In the genomic region with DNA sequence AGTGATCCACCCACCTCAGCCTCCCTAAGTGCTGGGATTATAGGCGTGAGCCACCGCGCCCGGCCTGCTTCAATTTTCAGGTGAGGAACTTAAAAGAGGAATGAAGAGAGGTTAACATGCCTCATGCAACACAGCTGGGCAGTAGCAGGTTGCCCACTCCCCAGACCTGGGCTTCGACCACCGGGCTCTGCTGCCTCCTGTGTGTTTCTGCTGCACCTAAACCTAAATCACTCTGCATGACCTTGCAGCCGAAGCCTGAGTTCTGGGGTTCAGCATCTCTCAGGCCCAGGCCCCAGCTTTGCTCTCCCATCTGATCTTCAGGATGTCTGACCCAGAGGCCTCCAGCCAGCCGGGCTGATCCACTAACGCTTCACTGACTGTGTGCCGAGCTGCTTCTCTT, we compare ENCODE assay signal across 16 cellular contexts.
"Had no signal": no experiment of that assay in that cellular context is flagged by ENCODE, and none has a peak within 500 bp of the region (broad histone marks: within the 10 kb centered on the region; RNA-seq: fewer than 3 reads in every experiment).

No MANE protein-coding gene starts in this region.

- H3K27ac ChIP-seq: body of pancreas, ovary, thyroid gland, vagina had no signal

- H3K4me3 ChIP-seq: body of pancreas, ovary, thyroid gland, vagina had no signal

- H3K27me3 ChIP-seq: body of pancreas, ovary, thyroid gland, vagina had no signal

- H3K4me1 ChIP-seq: body of pancreas, thyroid gland had no signal

- H3K36me3 ChIP-seq: ovary, thyroid gland, vagina had no signal

- ATAC-seq: body of pancreas; effector memory CD8-positive, alpha-beta T cell; stimulated activated memory B cell treated with anti-CD40 and anti-IgM and Interleukin-4, amounts not matched to agents 10 μg/mL and 1 μg/mL and 100 μg/mL, for 72 hours had no signal

- H3K27ac Mint-ChIP-seq: activated naive CD8-positive, alpha-beta T cell; dendritic cell treated with granulocyte-macrophage colony-stimulating factor and Interleukin-4, amounts not matched to agents 40 ng/mL and 50 ng/mL, for 4 days; stimulated activated memory B cell treated with anti-CD40 and anti-IgM and Interleukin-4, amounts not matched to agents 10 μg/mL and 1 μg/mL and 100 μg/mL, for 72 hours had no signal

- H3K9me3 Mint-ChIP-seq: dendritic cell treated with granulocyte-macrophage colony-stimulating factor and Interleukin-4, amounts not matched to agents 40 ng/mL and 50 ng/mL, for 4 days; effector memory CD8-positive, alpha-beta T cell; stimulated activated memory B cell treated with anti-CD40 and anti-IgM and Interleukin-4, amounts not matched to agents 10 μg/mL and 1 μg/mL and 100 μg/mL, for 72 hours had no signal

- H3K36me3 Mint-ChIP-seq: activated naive CD8-positive, alpha-beta T cell had no signal

- H3K27me3 Mint-ChIP-seq: activated naive CD8-positive, alpha-beta T cell; dendritic cell treated with granulocyte-macrophage colony-stimulating factor and Interleukin-4, amounts not matched to agents 40 ng/mL and 50 ng/mL, for 4 days; effector memory CD8-positive, alpha-beta T cell had no signal

- DNase-seq: activated CD4-positive, CD25-positive, alpha-beta regulatory T cell treated with anti-CD3 and anti-CD28 coated beads, Interleukin-2, amount 50 U/mL, for 72 hours; activated gamma-delta T cell; activated T-cell treated with anti-CD3 and anti-CD28 coated beads, Interleukin-2, amount 50 U/mL, for 1 hour; amniotic stem cell; central memory CD4-positive, alpha-beta T cell; effector memory CD8-positive, alpha-beta T cell; foreskin melanocyte; head of caudate nucleus; retina; thyroid gland had no signal

- H3K9me3 ChIP-seq: body of pancreas, ovary, thyroid gland, vagina had no signal

- H3K4me3 Mint-ChIP-seq: activated naive CD8-positive, alpha-beta T cell; dendritic cell treated with granulocyte-macrophage colony-stimulating factor and Interleukin-4, amounts not matched to agents 40 ng/mL and 50 ng/mL, for 4 days; effector memory CD8-positive, alpha-beta T cell; stimulated activated memory B cell treated with anti-CD40 and anti-IgM and Interleukin-4, amounts not matched to agents 10 μg/mL and 1 μg/mL and 100 μg/mL, for 72 hours had no signal
